In genomic region chr7:93146465-93147127, GRCh38 we compare ENCODE assay signal across 8 cellular contexts. TPM values are rescaled to one million over a fixed set of nuclear protein-coding genes. Genes with fewer than 3 reads are reported as not detected.
DNase-seq lines count a peak whose midpoint lies in the region; ATAC-seq, FAIRE-seq and TF ChIP-seq lines count a peak whose summit lies in the region.

No MANE protein-coding gene starts in this region.

- H3K4me3 ChIP-seq in kidney (ENCODE audit: low read length in 2 of 2): peak overlapping the region; percentile 77 to 86

- H3K36me3 ChIP-seq in kidney (ENCODE audit: control insufficient read depth in 1 of 2, insufficient read depth in 2 of 2, low read length in 2 of 2): peaks cover 14 to 23% of the 10 kb centered on the region in 2 donors

- H3K4me1 ChIP-seq in kidney (ENCODE audit: control insufficient read depth in 1 of 2, insufficient read depth in 1 of 2, low read depth in 1 of 2, low read length in 2 of 2): peaks cover 3 to 8% of the 10 kb centered on the region in 2 donors

- no peak for FAIRE-seq in kidney (lab: Jason Lieb, UNC)

- H3K9me3 ChIP-seq in kidney (ENCODE audit: control insufficient read depth in 1 of 2, low read length in 2 of 2): no peaks in the 10 kb centered on the region

- intact Hi-C loops in kidney (cut with DNase I): no loop called here

- DNase-seq in Daoy (ENCODE audit: low read depth) (peak; percentile 19), kidney (no peak), NCI-H1105 treated with DMSO at 0.1 percent for 48 hours (lab: John Stamatoyannopoulos, UW) (no peak), NCI-H2107 treated with DMSO at 0.1 percent for 48 hours (lab: John Stamatoyannopoulos, UW; ENCODE audit: unreplicated experiment) (no peak)
- no peak for DNase-seq in central memory CD4-positive, alpha-beta T cell

- no peak for TF ChIP-seq CTCF in kidney (IDR thresholded peaks at IDR 0.05; ENCODE audit: borderline replicate concordance, extremely low read depth, insufficient read depth)

- ATAC-seq in GM21717 (IDR thresholded peaks at IDR 0.05; ENCODE audit: unreplicated experiment): peak; percentile 41
- peak; percentile 41; the same call in 2 of the 3 replicates for ATAC-seq in SK-N-SH treated with all-trans-retinoic acid at 6 μM for 48 hours
- ATAC-seq in GM18861 (IDR thresholded peaks at IDR 0.05; ENCODE audit: unreplicated experiment): no peak

- H3K27ac ChIP-seq in kidney (ENCODE audit: low read depth in 2 of 2, low read length in 2 of 2): no peak overlapping the region

- H3K9ac ChIP-seq in kidney (ENCODE audit: low read length in 2 of 2): peak overlapping the region in 1 of 2 donors; percentile 48

TF ChIP-seq in SK-N-SH treated with all-trans-retinoic acid at 6 μM for 48 hours, 23 proteins besides CTCF, POLR2A, EP300 and RAD21:
- TF ChIP-seq POU6F1 (CRISPR knock-in tag; IDR thresholded peaks at IDR 0.05; ENCODE audit: borderline replicate concordance, low read depth): no peak
- no peak for TF ChIP-seq ISL1 (CRISPR knock-in tag; IDR thresholded peaks at IDR 0.05)
- TF ChIP-seq PATZ1 (CRISPR knock-in tag; IDR thresholded peaks at IDR 0.05; ENCODE audit: borderline replicate concordance): no peak
- no peak for TF ChIP-seq ZNF70 (CRISPR knock-in tag; IDR thresholded peaks at IDR 0.05)
- no peak for TF ChIP-seq RARB (CRISPR knock-in tag; IDR thresholded peaks at IDR 0.05)
- no peak for TF ChIP-seq OSR1 (CRISPR knock-in tag; IDR thresholded peaks at IDR 0.05)
- no peak for TF ChIP-seq TOX (CRISPR knock-in tag; IDR thresholded peaks at IDR 0.05; ENCODE audit: borderline replicate concordance)
- no peak for TF ChIP-seq ZFP3 (CRISPR knock-in tag; IDR thresholded peaks at IDR 0.05)
- no peak for TF ChIP-seq ZNF8 (CRISPR knock-in tag; IDR thresholded peaks at IDR 0.05)
- TF ChIP-seq ZNF565 (CRISPR knock-in tag; conservative IDR thresholded peaks at IDR 0.05; ENCODE audit: low read depth): no peak

RNA-seq across cellular contexts. Expression of gene SAMD9L, which starts 1.6 kb away (rescaled TPM):
- total RNA-seq in Daoy (2014; rRNA removed; shearing (Covaris generic)): 12.5 and 13.5 TPM in 2 replicates
- 14.9 TPM for total RNA-seq in kidney
- 4.5 TPM for polyA plus RNA-seq in kidney (ENCODE audit: insufficient read depth, low read depth, low replicate concordance)

RNA-seq across cellular contexts. Expression of gene SAMD9, which starts 28.8 kb away (rescaled TPM):
- total RNA-seq in Daoy (2014; rRNA removed; shearing (Covaris generic)): 13.5 and 16.9 TPM in 2 replicates
- total RNA-seq in kidney: 11.0 TPM
- polyA plus RNA-seq in kidney (ENCODE audit: insufficient read depth, low read depth, low replicate concordance): 2.2 TPM
